In genomic region chr20:62795023-62795761, GRCh38 we compare ENCODE assay signal across 8 cellular contexts. TPM values are rescaled to one million over a fixed set of nuclear protein-coding genes. Genes with fewer than 3 reads are reported as not detected.
DNase-seq lines count a peak whose midpoint lies in the region; ATAC-seq and TF ChIP-seq lines count a peak whose summit lies in the region.

No MANE protein-coding gene starts in this region.

- peak; percentile 38 to 75 (median 56) for DNase-seq in CD4-positive, alpha-beta T cell
- DNase-seq in RKO (ENCODE audit: low spot score) (peak; percentile 79), foreskin fibroblast (peak; percentile 46 to 76), osteocyte (ENCODE audit: extremely low spot score, unreplicated experiment) (no peak), upper lobe of right lung (peak; percentile 80)
- DNase-seq in activated effector memory CD4-positive, alpha-beta T cell treated with Interleukin-2 at 50 U/mL for 16 hours = peak; percentile 59

- H3K4me3 ChIP-seq in HUES48 (ENCODE audit: low read depth, low read length) = peak overlapping the region; percentile 73
- H3K4me3 ChIP-seq in foreskin fibroblast (ENCODE audit: low read depth in 1 of 2, low read length in 2 of 2) = peak overlapping the region; percentile 67 to 69
- peak overlapping the region; percentile 70 for H3K4me3 ChIP-seq in upper lobe of right lung

- H3K4me1 ChIP-seq in HUES48 (ENCODE audit: control insufficient read depth, insufficient read depth, low read length) (no peaks in the 10 kb centered on the region; the same call in 1 of the 2 replicates), upper lobe of right lung (peaks cover 17% of the 10 kb centered on the region)

- peak overlapping the region; percentile 89 for H3K27ac Mint-ChIP-seq in CD4-positive, alpha-beta T cell
- H3K27ac Mint-ChIP-seq in osteocyte (ENCODE audit: unreplicated experiment) = peak overlapping the region; percentile 77

- H3K4me1 Mint-ChIP-seq in CD4-positive, alpha-beta T cell (ENCODE audit: low read depth) = peaks cover 55% of the 10 kb centered on the region
- peaks cover 34% of the 10 kb centered on the region for H3K4me1 Mint-ChIP-seq in osteocyte (ENCODE audit: unreplicated experiment)

- H3K27me3 ChIP-seq in CD4-positive, alpha-beta T cell (ENCODE audit: control insufficient read depth, insufficient read depth, low read length) = no peaks in the 10 kb centered on the region
- H3K27me3 ChIP-seq in HUES48 (ENCODE audit: control insufficient read depth, insufficient read depth, low read length) (peaks cover 16% of the 10 kb centered on the region), upper lobe of right lung (no peaks in the 10 kb centered on the region)

- H3K9ac ChIP-seq in HUES48 (ENCODE audit: low read depth, low read length) = no peak overlapping the region

- CTCF ChIA-PET in CD4-positive, alpha-beta T cell (lab: Charles Lee) = interaction anchor here (1.2 to 2.0 kb wide), 4 partner anchors 13 to 295 kb away, joined by 3 to 7 read pairs (median 4); no protein-coding TSS in a partner anchor

- no peaks in the 10 kb centered on the region for H3K9me3 Mint-ChIP-seq in CD4-positive, alpha-beta T cell
- no peaks in the 10 kb centered on the region for H3K9me3 Mint-ChIP-seq in osteocyte (ENCODE audit: unreplicated experiment)

- H3K36me3 ChIP-seq in HUES48 (ENCODE audit: control insufficient read depth, insufficient read depth, low read length) (peaks cover 24% of the 10 kb centered on the region), upper lobe of right lung (peaks cover 14% of the 10 kb centered on the region)

- ATAC-seq in CD4-positive, alpha-beta T cell (ENCODE audit: poor library complexity) = peak; percentile 17
- no peak for ATAC-seq in upper lobe of right lung
- no peak for ATAC-seq in HG03196 (IDR thresholded peaks at IDR 0.05; ENCODE audit: unreplicated experiment)

- peak overlapping the region; percentile 88 for H3K4me3 Mint-ChIP-seq in CD4-positive, alpha-beta T cell
- peak overlapping the region; percentile 71 for H3K4me3 Mint-ChIP-seq in osteocyte (ENCODE audit: unreplicated experiment)

- H3K9me3 ChIP-seq in CD4-positive, alpha-beta T cell (ENCODE audit: control insufficient read depth, low read length) = no peaks in the 10 kb centered on the region
- H3K9me3 ChIP-seq in HUES48 (ENCODE audit: control insufficient read depth, insufficient read depth, low read length) (no peaks in the 10 kb centered on the region), upper lobe of right lung (no peaks in the 10 kb centered on the region)

- no peaks in the 10 kb centered on the region for H3K27me3 Mint-ChIP-seq in CD4-positive, alpha-beta T cell
- H3K27me3 Mint-ChIP-seq in osteocyte (ENCODE audit: unreplicated experiment) = no peaks in the 10 kb centered on the region

- POLR2A ChIA-PET in CD4-positive, alpha-beta T cell (lab: Charles Lee) = interaction anchor here (1.0 to 4.5 kb wide), 33 partner anchors 9 to 673 kb away, joined by 3 to 85 read pairs (median 6); partner anchors contain the start of genes LSM14B, NTSR1, OGFR and TCFL5

- H3K36me3 Mint-ChIP-seq in CD4-positive, alpha-beta T cell (ENCODE audit: low read depth) = peaks cover 41% of the 10 kb centered on the region
- H3K36me3 Mint-ChIP-seq in osteocyte (ENCODE audit: unreplicated experiment) = peaks cover 17% of the 10 kb centered on the region

- intact Hi-C loops in CD4-positive, alpha-beta T cell (cut with DNase I, micrococcal nuclease) = loop anchor here in 1 of 2 experiments (2.0 to 10.0 kb wide), 2 partner anchors 18 to 410 kb away; partner anchors contain the start of gene RPS21
- intact Hi-C loops in upper lobe of right lung (cut with DNase I) = no loop called here

- TF ChIP-seq CTCF in CD4-positive, alpha-beta T cell (IDR thresholded peaks at IDR 0.05) = no peak
- TF ChIP-seq CTCF in foreskin fibroblast (IDR thresholded peaks at IDR 0.05; ENCODE audit: low read depth, low read length) = no peak
- TF ChIP-seq CTCF in osteocyte (IDR thresholded peaks at IDR 0.05) = no peak
- TF ChIP-seq CTCF in upper lobe of right lung (IDR thresholded peaks at IDR 0.05) = no peak

- H3K27ac ChIP-seq in CD4-positive, alpha-beta T cell (ENCODE audit: low read depth, low read length) = peak overlapping the region; percentile 77
- H3K27ac ChIP-seq in HUES48 (ENCODE audit: low read depth, low read length) = no peak overlapping the region
- peak overlapping the region; percentile 89 for H3K27ac ChIP-seq in upper lobe of right lung

RNA-seq across cellular contexts. Expression of gene MRGBP, which starts 1.1 kb away (rescaled TPM):
- 1 to 10 TPM; 7.4 to 7.9 TPM for total RNA-seq in CD4-positive, alpha-beta T cell
- total RNA-seq in osteocyte (11.2 and 11.4 TPM in 2 replicates), upper lobe of right lung (8.8 TPM)

RNA-seq across cellular contexts. Expression of gene OGFR, which starts 9.4 kb away (rescaled TPM):
- 10 to 100 TPM; 54.5 to 56.0 TPM for total RNA-seq in CD4-positive, alpha-beta T cell
- total RNA-seq in osteocyte = 47.2 and 48.9 TPM in 2 replicates
- 58.2 TPM for total RNA-seq in upper lobe of right lung

RNA-seq across cellular contexts. Expression of gene COL9A3, which starts 21.7 kb away (rescaled TPM):
- total RNA-seq in CD4-positive, alpha-beta T cell = not detected
- total RNA-seq in osteocyte (1.7 and 1.8 TPM in 2 replicates), upper lobe of right lung (1.1 TPM)
